In the genomic region with DNA sequence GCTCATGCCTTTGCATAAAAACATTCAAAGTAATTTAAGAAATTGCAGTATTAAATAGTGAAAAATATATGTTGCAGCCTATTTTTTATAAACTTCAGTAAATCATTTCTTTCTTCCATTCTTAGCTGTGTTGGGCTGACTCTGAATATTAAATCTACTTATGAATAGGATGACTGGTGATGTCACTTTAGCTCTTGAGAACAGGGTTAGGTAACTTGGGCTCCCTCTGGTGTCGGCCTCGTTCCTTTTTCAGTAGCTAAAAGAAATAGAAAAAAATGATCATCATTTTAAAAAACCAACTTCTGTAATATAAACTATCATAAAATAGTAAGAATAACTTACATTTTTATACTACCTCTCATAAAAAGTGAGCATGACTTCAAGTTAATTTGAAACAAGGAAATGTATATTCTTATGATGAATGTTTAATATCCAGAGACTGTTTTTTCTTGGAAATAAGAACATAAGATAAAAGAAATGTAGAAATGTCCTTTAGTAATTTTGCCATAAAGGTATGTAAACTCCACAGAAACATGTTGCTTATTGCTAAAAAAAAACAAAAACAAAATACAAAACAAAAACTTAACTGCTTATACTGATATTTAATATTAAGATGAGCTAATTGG, we compare ENCODE assay signal across 8 cellular contexts. TPM values are rescaled to one million over a fixed set of nuclear protein-coding genes. Genes with fewer than 3 reads are reported as not detected.
DNase-seq lines count a peak whose midpoint lies in the region; ATAC-seq, FAIRE-seq and TF ChIP-seq lines count a peak whose summit lies in the region.

No MANE protein-coding gene starts in this region.

- peak; percentile 54 for TF ChIP-seq CTCF in astrocyte (IDR thresholded peaks at IDR 0.05; ENCODE audit: insufficient read depth, low read depth, low read length)

- H3K9me3 Mint-ChIP-seq in astrocyte (ENCODE audit: unreplicated experiment), result no peaks in the 10 kb centered on the region

- no peaks in the 10 kb centered on the region for H3K27me3 Mint-ChIP-seq in astrocyte (ENCODE audit: low read depth, unreplicated experiment)

- H3K27ac Mint-ChIP-seq in astrocyte (ENCODE audit: unreplicated experiment), result no peak overlapping the region

- peak; percentile 57 for ATAC-seq in HG02642 (IDR thresholded peaks at IDR 0.05; ENCODE audit: poor library complexity, unreplicated experiment)
- ATAC-seq in HG03520 (IDR thresholded peaks at IDR 0.05; ENCODE audit: unreplicated experiment), result no peak
- ATAC-seq in HG03045 (IDR thresholded peaks at IDR 0.05; ENCODE audit: unreplicated experiment), result no peak

- H3K4me3 Mint-ChIP-seq in astrocyte (ENCODE audit: unreplicated experiment), result no peak overlapping the region

- H3K4me2 ChIP-seq in astrocyte (ENCODE audit: low read length), result no peak overlapping the region

- H3K36me3 ChIP-seq in astrocyte (ENCODE audit: insufficient read depth, low read length), result no peaks in the 10 kb centered on the region

- no peaks in the 10 kb centered on the region for H3K27me3 ChIP-seq in astrocyte (ENCODE audit: insufficient read depth, low read length)

- FAIRE-seq in astrocyte (lab: Jason Lieb, UNC), result no peak

- no peaks in the 10 kb centered on the region for H4K20me1 ChIP-seq in astrocyte (ENCODE audit: insufficient read depth, low read length)

- H3K4me1 ChIP-seq in astrocyte (ENCODE audit: insufficient read depth, low read length), result no peaks in the 10 kb centered on the region

- no peaks in the 10 kb centered on the region for H3K79me2 ChIP-seq in astrocyte (ENCODE audit: insufficient read depth, low read length)

- no peak overlapping the region for H3K27ac ChIP-seq in astrocyte (ENCODE audit: low read depth, low read length)

- no peaks in the 10 kb centered on the region for H3K36me3 Mint-ChIP-seq in astrocyte (ENCODE audit: low read depth, unreplicated experiment)

- H3K4me1 Mint-ChIP-seq in astrocyte (ENCODE audit: low read depth, unreplicated experiment), result peaks cover 5% of the 10 kb centered on the region

- H3K9me3 ChIP-seq in astrocyte (ENCODE audit: insufficient read depth, low read depth, low read length), result no peaks in the 10 kb centered on the region

- no peak overlapping the region for H3K4me3 ChIP-seq in astrocyte (ENCODE audit: insufficient read depth, low read depth, low read length)

- peak; percentile 45 for DNase-seq in COLO829 (ENCODE audit: low spot score)
- peak; percentile 29 to 67 for DNase-seq in NCI-H524 (lab: John Stamatoyannopoulos, UW)
- DNase-seq in astrocyte (ENCODE audit: low read depth), result peak; percentile 39
- DNase-seq in inferior parietal cortex (ENCODE audit: extremely low spot score), result peak; percentile 87
- peak; percentile 35 for DNase-seq in stromal cell of bone marrow (ENCODE audit: low read depth)

- H3K9ac ChIP-seq in astrocyte (ENCODE audit: low read length), result no peak overlapping the region

- no peak overlapping the region for H2AFZ ChIP-seq in astrocyte (ENCODE audit: low read depth, low read length)

RNA-seq across cellular contexts. Expression of a gene that starts 26.8 kb away (rescaled TPM):
- 4.6 and 6.8 TPM in 2 replicates for total RNA-seq in astrocyte

Comparison
In these comparisons a context has a peak if more than half of its experiments do, and no peak if none do; other contexts are left out.
1. DNase-seq: peak in every context shown above with its lines; median percentile 87 in inferior parietal cortex; 48 in NCI-H524; 45 in COLO829; 39 in astrocyte; 35 in stromal cell of bone marrow.